In genomic region chr5:155697236-155697635, GRCh38 we compare ENCODE assay signal across 34 cellular contexts.
"Had no signal": no experiment of that assay in that cellular context is flagged by ENCODE, and none has a peak within 500 bp of the region (broad histone marks: within the 10 kb centered on the region; RNA-seq: fewer than 3 reads in every experiment).

No MANE protein-coding gene starts in this region.

- H3K27me3 ChIP-seq: MG63 had no signal

- H3K9me3 ChIP-seq: MG63 had no signal

- H3K36me3 ChIP-seq: MG63 had no signal

- DNase-seq: Karpas-422, Kasumi-1, MG63, MM.1S, MV-4-11, NCI-H1048, NCI-H1092, NCI-H1092 treated with DMSO at 0.1 percent for 48 hours, NCI-H1105, NCI-H1105 treated with DMSO at 0.1 percent for 48 hours, NCI-H1417, NCI-H1417 treated with DMSO at 0.1 percent for 48 hours, NCI-H1436, NCI-H1436 treated with DMSO at 0.1 percent for 48 hours, NCI-H146, NCI-H1694, NCI-H1694 treated with DMSO at 0.1 percent for 48 hours, NCI-H187, NCI-H187 treated with DMSO at 0.1 percent for 48 hours, NCI-H1930, NCI-H2029, NCI-H2029 treated with DMSO at 0.1 percent for 48 hours, NCI-H2081, NCI-H2081 treated with DMSO at 0.1 percent for 48 hours, NCI-H2107, NCI-H2171, NCI-H2171 treated with DMSO at 0.1 percent for 48 hours, NCI-H2227 treated with DMSO at 0.1 percent for 48 hours, NCI-H226, NCI-H345, NCI-H446, NCI-H446 treated with DMSO at 0.1 percent for 48 hours, NCI-H510A, NCI-H510A treated with DMSO at 0.1 percent for 48 hours had no signal

- H3K4me3 ChIP-seq: MG63 had no signal
